Comparison of ENCODE assay signal across 1 cellular context in the genomic region with DNA sequence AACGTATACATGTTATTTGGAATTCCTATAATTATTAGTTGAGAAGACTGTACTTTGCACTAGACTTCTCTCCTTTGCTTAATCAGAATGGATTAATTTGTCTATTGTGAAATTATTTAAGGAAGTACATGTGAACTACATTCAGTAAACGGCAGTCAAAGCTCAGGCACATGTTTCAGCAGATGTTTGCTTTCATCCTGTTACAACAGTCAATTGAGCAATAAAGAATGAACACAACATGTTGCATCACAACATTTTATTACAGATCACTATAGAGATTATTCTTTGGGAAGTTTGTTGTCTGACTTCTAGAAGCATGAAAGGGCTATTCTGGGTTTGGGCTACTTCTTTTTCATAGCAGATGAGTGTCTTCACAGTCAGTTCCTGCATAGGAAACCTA.
TF ChIP-seq lines count a peak whose summit lies in the region.

No MANE protein-coding gene starts in this region.

TF ChIP-seq in K562, 482 proteins besides CTCF, POLR2A, EP300 and RAD21 (continued from another document and continues in another):
- no peak for TF ChIP-seq CHD7 (IDR thresholded peaks at IDR 0.05; ENCODE audit: low read depth, low read length)
- TF ChIP-seq BHLHE40 (IDR thresholded peaks at IDR 0.05; ENCODE audit: low read length): no peak
- TF ChIP-seq TRIM24 (IDR thresholded peaks at IDR 0.05): peak; percentile 86 to 93; a peak in 3 of 4 replicates
- no peak for TF ChIP-seq PRDM10 (IDR thresholded peaks at IDR 0.05; ENCODE audit: partially characterized antibody)
- TF ChIP-seq STAT6 (CRISPR knock-in tag; IDR thresholded peaks at IDR 0.05): no peak
- TF ChIP-seq NFIX (CRISPR knock-in tag; IDR thresholded peaks at IDR 0.05; ENCODE audit: low read depth): no peak
- no peak for TF ChIP-seq GABPA (tag; conservative IDR thresholded peaks at IDR 0.05; ENCODE audit: low read depth)
- TF ChIP-seq CSDE1 (IDR thresholded peaks at IDR 0.05): no peak
- no peak for TF ChIP-seq TCF7 (IDR thresholded peaks at IDR 0.05; ENCODE audit: borderline replicate concordance)
- TF ChIP-seq FOXK1 (CRISPR knock-in tag; IDR thresholded peaks at IDR 0.05; ENCODE audit: borderline replicate concordance): no peak
- no peak for TF ChIP-seq SMARCA5 (IDR thresholded peaks at IDR 0.05)
- peak in 1 of 2 experiments; percentile 62; a peak in 1 of 4 replicates for TF ChIP-seq ZNF318 (IDR thresholded peaks at IDR 0.05; ENCODE audit: borderline replicate concordance in 1 of 2, low read depth in 1 of 2)
- no peak for TF ChIP-seq TCF15 (CRISPR knock-in tag; IDR thresholded peaks at IDR 0.05)
- peak; percentile 91 for TF ChIP-seq CEBPG (CRISPR knock-in tag; IDR thresholded peaks at IDR 0.05)
- TF ChIP-seq CEBPG (tag; conservative IDR thresholded peaks at IDR 0.05 in 1 of 2, IDR thresholded peaks at IDR 0.05 in 1 of 2): peak; percentile 99
- no peak for TF ChIP-seq NFATC3 (IDR thresholded peaks at IDR 0.05)
- TF ChIP-seq ZSCAN29 (IDR thresholded peaks at IDR 0.05): no peak
- no peak for TF ChIP-seq ZNF785 (CRISPR knock-in tag; IDR thresholded peaks at IDR 0.05)
